In genomic region chr1:207832796-207833195, GRCh38 we compare ENCODE assay signal across 11 cellular contexts.
A peak's percentile ranks its signal among the peaks of the same experiment; 100 is the strongest.
DNase-seq lines count a peak whose midpoint lies in the region; ATAC-seq and TF ChIP-seq lines count a peak whose summit lies in the region.
"Had no signal": no experiment of that assay in that cellular context is flagged by ENCODE, and none has a peak within 500 bp of the region (broad histone marks: within the 10 kb centered on the region; RNA-seq: fewer than 3 reads in every experiment).

No MANE protein-coding gene starts in this region.

- TF ChIP-seq EP300 in upper lobe of left lung (IDR thresholded peaks at IDR 0.05): no peak

- peak overlapping the region; percentile 89 for H3K27ac Mint-ChIP-seq in activated naive CD8-positive, alpha-beta T cell treated with anti-CD3 and anti-CD28 coated beads, Interleukin-2, amount 10 ng/mL, durations not matched to agents 7 days and 5 days
- peak overlapping the region; percentile 66 to 97 (median 84) for H3K27ac Mint-ChIP-seq in naive B cell

- H3K4ac ChIP-seq in trophoblast cell (ENCODE audit: low read depth, low read length): no peak overlapping the region

- 91 to 94% methylated on average over 8 of the region's 8 CpGs for WGBS in upper lobe of left lung, 2 donors
- no CpG with 5 or more reads among the region's 8 CpGs for WGBS in trophoblast cell (ENCODE audit: extremely low coverage, insufficient coverage, insufficient read length)

- H3K4me2 ChIP-seq in trophoblast cell (ENCODE audit: low read length): no peak overlapping the region

- H3K36me3 ChIP-seq in upper lobe of left lung (peaks cover 0 to 2% (median 0%) of the 10 kb centered on the region in 4 donors), trophoblast cell (ENCODE audit: control insufficient read depth in 1 of 2, insufficient read depth in 2 of 2, low read length in 2 of 2) (no peaks in the 10 kb centered on the region)

- no peak overlapping the region for H2BK5ac ChIP-seq in trophoblast cell (ENCODE audit: low read depth, low read length, poor library complexity)

- intact Hi-C loops in cardiac septum (cut with DNase I) (no loop called here), Right ventricle myocardium inferior (cut with DNase I) (no loop called here)

- no peaks in the 10 kb centered on the region for H3K27me3 Mint-ChIP-seq in activated naive CD8-positive, alpha-beta T cell treated with anti-CD3 and anti-CD28 coated beads, Interleukin-2, amount 10 ng/mL, durations not matched to agents 7 days and 5 days
- H3K27me3 Mint-ChIP-seq in naive B cell: no peaks in the 10 kb centered on the region

- POLR2A ChIA-PET in activated naive CD8-positive, alpha-beta T cell treated with anti-CD3 and anti-CD28 coated beads, Interleukin-2, amount 10 ng/mL, durations not matched to agents 7 days and 5 days (lab: Charles Lee): interaction anchor here (0.7 to 12.7 kb wide), 2 partner anchors 15 to 33 kb away, joined by 3 to 153 read pairs; no protein-coding TSS in a partner anchor

- DNase-seq in cardiac septum (ENCODE audit: low spot score): peak; percentile 57
- DNase-seq in Right ventricle myocardium inferior (ENCODE audit: missing footprints): no peak
- DNase-seq in activated naive CD8-positive, alpha-beta T cell treated with anti-CD3 and anti-CD28 coated beads, Interleukin-2, amount 10 ng/mL, durations not matched to agents 7 days and 5 days: no peak
- DNase-seq in naive B cell: no peak
- no peak for DNase-seq in upper lobe of left lung
- DNase-seq in ureter (ENCODE audit: low spot score): no peak
- DNase-seq in trophoblast cell: no peak
- DNase-seq: DMS79 treated with DMSO at 0.1 percent for 48 hours, NCI-H524 treated with DMSO at 0.1 percent for 48 hours, T1000 had no signal

- no peak overlapping the region for H3K18ac ChIP-seq in trophoblast cell (ENCODE audit: low read length)

- no peak for TF ChIP-seq CTCF in upper lobe of left lung (IDR thresholded peaks at IDR 0.05)

- H3K9ac ChIP-seq in trophoblast cell (ENCODE audit: low read length): no peak overlapping the region

- H3K4me1 ChIP-seq in upper lobe of left lung (peaks cover 56 to 83% (median 73%) of the 10 kb centered on the region in 4 donors), trophoblast cell (ENCODE audit: control insufficient read depth in 1 of 2, insufficient read depth in 2 of 2, low read length in 2 of 2) (no peaks in the 10 kb centered on the region)

- no peak overlapping the region for H2BK12ac ChIP-seq in trophoblast cell (ENCODE audit: low read length)

- ATAC-seq in Right ventricle myocardium inferior (no peak), naive B cell (ENCODE audit: low read depth in 2 of 2) (no peak), upper lobe of left lung (ENCODE audit: low FRiP score in 2 of 2) (no peak), HG03439 (IDR thresholded peaks at IDR 0.05; ENCODE audit: unreplicated experiment) (no peak)
- no peak for ATAC-seq in activated naive CD8-positive, alpha-beta T cell treated with anti-CD3 and anti-CD28 coated beads, Interleukin-2, amount 10 ng/mL, durations not matched to agents 7 days and 5 days (ENCODE audit: low read depth)

- H2AFZ ChIP-seq in trophoblast cell (ENCODE audit: insufficient read depth, low read length, poor library complexity): no peak overlapping the region

- TF ChIP-seq POLR2A in upper lobe of left lung (IDR thresholded peaks at IDR 0.05): no peak

- H3K4me3 ChIP-seq in upper lobe of left lung (no peak overlapping the region), trophoblast cell (ENCODE audit: low read depth, low read length) (no peak overlapping the region)

- no peaks in the 10 kb centered on the region for H3K9me3 Mint-ChIP-seq in activated naive CD8-positive, alpha-beta T cell treated with anti-CD3 and anti-CD28 coated beads, Interleukin-2, amount 10 ng/mL, durations not matched to agents 7 days and 5 days
- no peaks in the 10 kb centered on the region for H3K9me3 Mint-ChIP-seq in naive B cell

- no peak overlapping the region for H4K8ac ChIP-seq in trophoblast cell (ENCODE audit: low read depth, low read length)

- H3K27ac ChIP-seq in upper lobe of left lung (peak overlapping the region; percentile 0 to 98 (median 62)), trophoblast cell (ENCODE audit: low read depth, low read length) (no peak overlapping the region)

- H3K4me3 Mint-ChIP-seq in activated naive CD8-positive, alpha-beta T cell treated with anti-CD3 and anti-CD28 coated beads, Interleukin-2, amount 10 ng/mL, durations not matched to agents 7 days and 5 days: no peak overlapping the region
- peak overlapping the region in 2 of 8 donors; percentile 9 to 72 for H3K4me3 Mint-ChIP-seq in naive B cell

- H3K23ac ChIP-seq in trophoblast cell (ENCODE audit: low read length): no peak overlapping the region

- H3K4me1 Mint-ChIP-seq in activated naive CD8-positive, alpha-beta T cell treated with anti-CD3 and anti-CD28 coated beads, Interleukin-2, amount 10 ng/mL, durations not matched to agents 7 days and 5 days: peaks cover 58% of the 10 kb centered on the region
- peaks cover 61 to 92% (median 85%) of the 10 kb centered on the region in 3 donors for H3K4me1 Mint-ChIP-seq in naive B cell

- H4K91ac ChIP-seq in trophoblast cell (ENCODE audit: low read depth, low read length): no peak overlapping the region

- H3K27me3 ChIP-seq in upper lobe of left lung (no peaks in the 10 kb centered on the region), trophoblast cell (ENCODE audit: insufficient read depth, low read length) (no peaks in the 10 kb centered on the region)

- peaks cover 10% of the 10 kb centered on the region for H3K36me3 Mint-ChIP-seq in activated naive CD8-positive, alpha-beta T cell treated with anti-CD3 and anti-CD28 coated beads, Interleukin-2, amount 10 ng/mL, durations not matched to agents 7 days and 5 days
- H3K36me3 Mint-ChIP-seq in naive B cell: no peaks in the 10 kb centered on the region

- H3K79me1 ChIP-seq in trophoblast cell (ENCODE audit: low read length): no peaks in the 10 kb centered on the region

- H3K79me2 ChIP-seq in trophoblast cell (ENCODE audit: control insufficient read depth, insufficient read depth, low read length, poor library complexity): no peaks in the 10 kb centered on the region

- H2BK120ac ChIP-seq in trophoblast cell (ENCODE audit: insufficient read depth, low read length, poor library complexity): no peak overlapping the region

- H2AK5ac ChIP-seq in trophoblast cell (ENCODE audit: low read length): no peak overlapping the region

- H4K12ac ChIP-seq in trophoblast cell (ENCODE audit: low read depth, low read length): no peak overlapping the region

- H3K9me3 ChIP-seq in upper lobe of left lung (no peaks in the 10 kb centered on the region), trophoblast cell (ENCODE audit: insufficient read depth, low read depth, low read length) (no peaks in the 10 kb centered on the region)

- no peak overlapping the region for H3K14ac ChIP-seq in trophoblast cell (ENCODE audit: low read length)
